1 cellular context compared by ENCODE assay signal in genomic region chr3:138943724-138944131, GRCh38.
TF ChIP-seq lines count a peak whose summit lies in the region.

No MANE protein-coding gene starts in this region.

TF ChIP-seq in WTC11, 78 proteins besides CTCF, POLR2A, EP300 and RAD21 (continued from another document):
- TF ChIP-seq PRDM15 (CRISPR knock-in tag; IDR thresholded peaks at IDR 0.05) (no peak), CBFB (CRISPR knock-in tag; IDR thresholded peaks at IDR 0.05; ENCODE audit: low read depth) (no peak), ZBTB43 (CRISPR knock-in tag; IDR thresholded peaks at IDR 0.05) (no peak), EMX1 (CRISPR knock-in tag; IDR thresholded peaks at IDR 0.05) (no peak), GRHL2 (CRISPR knock-in tag; IDR thresholded peaks at IDR 0.05; ENCODE audit: insufficient replicate concordance, severe bottlenecking) (no peak), ZNF219 (CRISPR knock-in tag; IDR thresholded peaks at IDR 0.05; ENCODE audit: borderline replicate concordance) (no peak), ZNF425 (CRISPR knock-in tag; conservative IDR thresholded peaks at IDR 0.05) (no peak), CREB1 (CRISPR knock-in tag; IDR thresholded peaks at IDR 0.05) (no peak), ATF1 (CRISPR knock-in tag; IDR thresholded peaks at IDR 0.05) (no peak)
